In genomic region chr16:74448990-74449389, GRCh38 we compare ENCODE assay signal across 8 cellular contexts. TPM values are rescaled to one million over a fixed set of nuclear protein-coding genes. Genes with fewer than 3 reads are reported as not detected.
DNase-seq lines count a peak whose midpoint lies in the region; ATAC-seq and TF ChIP-seq lines count a peak whose summit lies in the region.

No MANE protein-coding gene starts in this region.

- no peak for ATAC-seq in T-helper 17 cell
- ATAC-seq in GM21515 (IDR thresholded peaks at IDR 0.05; ENCODE audit: unreplicated experiment), result no peak

- no peaks in the 10 kb centered on the region for H3K27me3 ChIP-seq in Caco-2 (replicated peaks; ENCODE audit: control insufficient read depth, insufficient read depth, low read length)

- no peaks in the 10 kb centered on the region for H3K27me3 Mint-ChIP-seq in Caco-2 (ENCODE audit: insufficient read depth, unreplicated experiment)
- H3K27me3 Mint-ChIP-seq in T-helper 17 cell, result no peaks in the 10 kb centered on the region

- DNase-seq in Caco-2 (no peak), T-helper 17 cell (no peak), globus pallidus (ENCODE audit: low spot score) (peak; percentile 20), pulmonary artery endothelial cell (ENCODE audit: low read depth, low spot score) (peak; percentile 63), SKM-1 treated with dmso at 0.1 percent for 144 hours (lab: John Stamatoyannopoulos, UW; ENCODE audit: unreplicated experiment) (no peak), DMS 273 (lab: John Stamatoyannopoulos, UW; ENCODE audit: unreplicated experiment) (no peak), DMS153 treated with DMSO at 0.1 percent for 48 hours (lab: John Stamatoyannopoulos, UW; ENCODE audit: unreplicated experiment) (no peak)

- H3K27ac Mint-ChIP-seq in Caco-2 (ENCODE audit: unreplicated experiment), result peak overlapping the region; percentile 40
- peak overlapping the region; percentile 19 for H3K27ac Mint-ChIP-seq in T-helper 17 cell

- H3K4me1 ChIP-seq in Caco-2, result peaks cover 17% of the 10 kb centered on the region; the same call in 1 of the 2 replicates

- POLR2A ChIA-PET in Caco-2 (lab: Charles Lee), result no interaction called here

- no TSS peak for BruUV-seq in Caco-2 (replicated peaks; lab: Mats Ljungman, UMichigan)

- H3K4me3 Mint-ChIP-seq in Caco-2 (ENCODE audit: unreplicated experiment) (no peak overlapping the region), T-helper 17 cell (no peak overlapping the region)

- H3K4me1 Mint-ChIP-seq in Caco-2 (ENCODE audit: low read depth, unreplicated experiment) (no peaks in the 10 kb centered on the region), T-helper 17 cell (peaks cover 9% of the 10 kb centered on the region)

- intact Hi-C loops in Caco-2 (cut with micrococcal nuclease; ENCODE audit: unreplicated experiment), result no loop called here

- H3K36me3 Mint-ChIP-seq in Caco-2 (ENCODE audit: insufficient read depth, unreplicated experiment), result peaks cover 76% of the 10 kb centered on the region
- H3K36me3 Mint-ChIP-seq in T-helper 17 cell (ENCODE audit: low read depth), result peaks cover 8% of the 10 kb centered on the region

- CTCF ChIA-PET in Caco-2 (lab: Charles Lee), result no interaction called here

- no peaks in the 10 kb centered on the region for H3K9me3 ChIP-seq in Caco-2
- no peaks in the 10 kb centered on the region for H3K9me3 ChIP-seq in T-helper 17 cell (ENCODE audit: control insufficient read depth, low read length, poor library complexity, severe bottlenecking)

- H3K4me3 ChIP-seq in Caco-2 (ENCODE audit: low read depth, low read length), result no peak overlapping the region

- no peak for TF ChIP-seq CTCF in Caco-2 (IDR thresholded peaks at IDR 0.05; ENCODE audit: insufficient read depth in 1 of 2, low read depth in 1 of 2, low read length in 1 of 2, severe bottlenecking in 1 of 2, unreplicated experiment in 1 of 2)

- peaks cover 7% of the 10 kb centered on the region for H3K36me3 ChIP-seq in Caco-2 (ENCODE audit: control insufficient read depth, insufficient read depth, low read length)

- no peaks in the 10 kb centered on the region for H3K9me3 Mint-ChIP-seq in Caco-2 (ENCODE audit: unreplicated experiment)

RNA-seq across cellular contexts. Expression of gene CLEC18B, which starts 27.7 kb away (rescaled TPM):
- 0.36 and 1.3 TPM in 2 replicates for total RNA-seq in Caco-2 (2022)
- 1 to 10 TPM; 1.6 to 2.4 TPM for total RNA-seq in T-helper 17 cell
- total RNA-seq in pulmonary artery endothelial cell, result 0.04 TPM in 1 of 2 replicates, not detected in the other

Comparison
In these comparisons a context has a peak if more than half of its experiments do, and no peak if none do; other contexts are left out.
1. DNase-seq: peak in globus pallidus (single experiment) and pulmonary artery endothelial cell (single experiment); none in Caco-2 (0 of 2), T-helper 17 cell (0 of 3), SKM-1 treated with dmso at 0.1 percent for 144 hours (single experiment), DMS 273 (single experiment) and DMS153 treated with DMSO at 0.1 percent for 48 hours (single experiment).